ENCODE assay signal across 24 cellular contexts in genomic region chr10:8113616-8114015, GRCh38. TPM values are rescaled to one million over a fixed set of nuclear protein-coding genes. Genes with fewer than 3 reads are reported as not detected.
"Had no signal": no experiment of that assay in that cellular context is flagged by ENCODE, and none has a peak within 500 bp of the region (broad histone marks: within the 10 kb centered on the region; RNA-seq: fewer than 3 reads in every experiment).

No MANE protein-coding gene starts in this region.

- H3K4me1 Mint-ChIP-seq: IgD-negative memory B cell had no signal

- H3K4me3 ChIP-seq: K562, SJCRH30 had no signal

- ATAC-seq: K562, Panc1, PC-3, SK-N-SH treated with all-trans-retinoic acid at 6 μM for 48 hours had no signal

- H3K9me3 ChIP-seq: SJCRH30 had no signal

- H3K9ac ChIP-seq: KMS-11 had no signal

- H3K36me3 Mint-ChIP-seq: IgD-negative memory B cell had no signal

- H3K4me2 ChIP-seq: KMS-11 had no signal

- H3K36me3 ChIP-seq: SJCRH30 had no signal

- H3K27me3 ChIP-seq: SJCRH30 had no signal

- H3K4me1 ChIP-seq: SJCRH30 had no signal

- H3K9me3 Mint-ChIP-seq: IgD-negative memory B cell had no signal

- H3K27ac ChIP-seq: KMS-11, RWPE1, SJCRH30 had no signal

- H3K27ac Mint-ChIP-seq: IgD-negative memory B cell had no signal

- H3K4me3 Mint-ChIP-seq: IgD-negative memory B cell had no signal

- DNase-seq: Kasumi-1, MM.1S, NCI-H1092 treated with DMSO at 0.1 percent for 48 hours, NCI-H1436, NCI-H187, NCI-H2029, NCI-H2081 treated with DMSO at 0.1 percent for 48 hours, NCI-H2171, NCI-H226, NCI-H446, NCI-H510A, NCI-H524 treated with DMSO at 0.1 percent for 48 hours, NCI-H69, NCI-H774, PC-3, SHP77 treated with DMSO at 0.1 percent for 48 hours, SJCRH30 had no signal

RNA-seq across cellular contexts. Expression of gene GATA3, which starts 59.1 kb away (rescaled TPM):
- total RNA-seq: OCI-LY7 had no signal
